1 cellular context compared by ENCODE assay signal in the genomic region with DNA sequence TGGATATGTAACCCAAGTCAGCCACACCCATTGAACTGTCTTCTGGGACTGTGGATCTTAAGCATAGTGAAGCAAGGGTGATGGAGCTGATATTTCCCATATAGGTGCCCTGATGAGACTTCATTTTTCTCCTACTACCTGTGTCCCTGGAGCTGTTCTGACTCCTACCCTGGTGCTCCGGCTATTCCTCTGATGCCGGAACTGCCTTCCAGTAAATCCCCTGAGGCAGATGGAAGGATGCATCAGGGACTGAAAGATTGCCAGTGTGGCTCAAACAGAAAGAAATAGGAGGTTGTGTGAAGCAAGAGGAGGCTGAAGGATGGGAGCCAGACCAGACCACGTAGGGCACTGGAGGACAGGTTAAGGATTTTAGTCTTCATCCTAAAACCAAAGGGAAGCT.
TF ChIP-seq lines count a peak whose summit lies in the region.

No MANE protein-coding gene starts in this region.

TF ChIP-seq in IMR-90, 13 proteins besides CTCF, POLR2A, EP300 and RAD21 (continued from another document):
- TF ChIP-seq, protein P1, sequence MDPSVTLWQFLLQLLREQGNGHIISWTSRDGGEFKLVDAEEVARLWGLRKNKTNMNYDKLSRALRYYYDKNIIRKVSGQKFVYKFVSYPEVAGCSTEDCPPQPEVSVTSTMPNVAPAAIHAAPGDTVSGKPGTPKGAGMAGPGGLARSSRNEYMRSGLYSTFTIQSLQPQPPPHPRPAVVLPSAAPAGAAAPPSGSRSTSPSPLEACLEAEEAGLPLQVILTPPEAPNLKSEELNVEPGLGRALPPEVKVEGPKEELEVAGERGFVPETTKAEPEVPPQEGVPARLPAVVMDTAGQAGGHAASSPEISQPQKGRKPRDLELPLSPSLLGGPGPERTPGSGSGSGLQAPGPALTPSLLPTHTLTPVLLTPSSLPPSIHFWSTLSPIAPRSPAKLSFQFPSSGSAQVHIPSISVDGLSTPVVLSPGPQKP (IDR thresholded peaks at IDR 0.05; ENCODE audit: borderline replicate concordance, low read depth, low read length): no peak
- no peak for TF ChIP-seq RFX5 (IDR thresholded peaks at IDR 0.05; ENCODE audit: low read depth, low read length)
